8 cellular contexts compared by ENCODE assay signal in genomic region chr16:53071748-53072301, GRCh38. TPM values are rescaled to one million over a fixed set of nuclear protein-coding genes. Genes with fewer than 3 reads are reported as not detected.
DNase-seq lines count a peak whose midpoint lies in the region; ATAC-seq and TF ChIP-seq lines count a peak whose summit lies in the region.

No MANE protein-coding gene starts in this region.

- H3K4me3 ChIP-seq in GM12865 (ENCODE audit: low read depth, low read length), result peak overlapping the region; percentile 6; the same call in 1 of the 2 replicates
- H3K4me3 ChIP-seq in Peyer's patch, result no peak overlapping the region
- H3K4me3 ChIP-seq in uterus, result no peak overlapping the region

- DNase-seq in GM12865 (ENCODE audit: low read depth), result peak; percentile 76
- peak in 1 of 3 donors; percentile 45 for DNase-seq in Peyer's patch
- peak; percentile 64 for DNase-seq in left lobe of liver (ENCODE audit: low spot score)
- peak; percentile 59 to 64 for DNase-seq in uterus
- no peak for DNase-seq in SW 1271 (lab: John Stamatoyannopoulos, UW)
- DNase-seq in SIG-M5 treated with dmso at 0.1 percent for 504 hours (lab: John Stamatoyannopoulos, UW; ENCODE audit: unreplicated experiment), result no peak
- no peak for DNase-seq in stimulated activated CD4-positive, alpha-beta T cell treated with anti-CD3 and anti-CD28 coated beads, Interleukin-15, amount 100 ng/mL, for 24 hours

- H3K27ac ChIP-seq in Peyer's patch, result peak overlapping the region in 3 of 4 donors; percentile 3 to 59 (median 53)
- peak overlapping the region; percentile 60 to 62 for H3K27ac ChIP-seq in uterus

- ATAC-seq in HG02759 (IDR thresholded peaks at IDR 0.05; ENCODE audit: unreplicated experiment), result peak; percentile 76
- peak; percentile 93 for ATAC-seq in left lobe of liver

- intact Hi-C loops in uterus (cut with DNase I; ENCODE audit: low total_unique reads), result no loop called here

- TF ChIP-seq POLR2A in Peyer's patch (IDR thresholded peaks at IDR 0.05) (no peak), uterus (IDR thresholded peaks at IDR 0.05) (no peak)

- H3K27me3 ChIP-seq in Peyer's patch, result no peaks in the 10 kb centered on the region
- no peaks in the 10 kb centered on the region for H3K27me3 ChIP-seq in uterus

- TF ChIP-seq CTCF in GM12865 (IDR thresholded peaks at IDR 0.05; ENCODE audit: insufficient read depth, low read depth, low read length, missing control alignments) (no peak), Peyer's patch (IDR thresholded peaks at IDR 0.05) (no peak), uterus (IDR thresholded peaks at IDR 0.05) (no peak)

- peaks cover 0 to 16% (median 5%) of the 10 kb centered on the region in 4 donors for H3K4me1 ChIP-seq in Peyer's patch
- H3K4me1 ChIP-seq in uterus, result peaks cover 0 to 6% of the 10 kb centered on the region in 2 donors

- peaks cover 0 to 5% (median 0%) of the 10 kb centered on the region in 3 donors for H3K36me3 ChIP-seq in Peyer's patch
- H3K36me3 ChIP-seq in uterus, result no peaks in the 10 kb centered on the region

- H3K9me3 ChIP-seq in Peyer's patch (no peaks in the 10 kb centered on the region), uterus (no peaks in the 10 kb centered on the region)

RNA-seq across cellular contexts. Expression of gene CHD9, which starts 17.0 kb away (rescaled TPM):
- total RNA-seq in Peyer's patch (100 to 1,000 TPM in 1 of 4 donors, 10 to 100 TPM in 3; 48.4 to 187 (median 79.3) TPM), left lobe of liver (34.7 TPM), uterus (100 to 1,000 TPM in 3 of 4 donors, 10 to 100 TPM in 1; 46.9 to 174 (median 133) TPM)

RNA-seq across cellular contexts. Expression of gene CHD9NB, which starts 19.1 kb away (rescaled TPM):
- total RNA-seq in Peyer's patch, result 1 to 10 TPM in 3 of 4 donors, not detected in 1; 2.4 to 6.9 (median 3.2) TPM
- 1.1 TPM for total RNA-seq in left lobe of liver
- total RNA-seq in uterus, result 1 to 10 TPM in 3 of 4 donors, not detected in 1; 1.2 to 4.3 (median 4.1) TPM

Comparison
In these comparisons a context has a peak if more than half of its experiments do, and no peak if none do; other contexts are left out.
1. DNase-seq: peak in GM12865 (single experiment), left lobe of liver (single experiment) and uterus (2 of 2); none in SW 1271 (0 of 2), SIG-M5 treated with dmso at 0.1 percent for 504 hours (single experiment) and stimulated activated CD4-positive, alpha-beta T cell treated with anti-CD3 and anti-CD28 coated beads, Interleukin-15, amount 100 ng/mL, for 24 hours (single experiment).